In the genomic region with DNA sequence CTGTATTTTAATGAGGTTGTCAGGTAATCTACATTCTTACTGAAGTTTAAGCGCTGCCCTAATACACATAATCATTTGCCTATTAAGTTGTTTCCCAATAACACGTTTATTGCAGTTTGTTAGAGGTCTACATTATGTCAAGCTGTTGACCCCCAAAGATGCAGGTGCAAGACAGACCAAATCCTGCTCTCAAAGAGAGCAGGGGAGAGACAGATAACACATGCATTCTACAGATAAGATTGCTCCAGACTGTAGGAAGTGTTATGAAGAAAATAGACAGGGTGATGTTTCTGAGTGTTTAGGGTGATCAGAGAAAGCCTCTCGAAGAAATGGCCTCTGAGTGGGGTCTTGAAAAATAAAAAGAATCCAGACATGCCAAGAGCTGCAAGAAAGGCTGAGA, we compare ENCODE assay signal across 27 cellular contexts. TPM values are rescaled to one million over a fixed set of nuclear protein-coding genes. Genes with fewer than 3 reads are reported as not detected.
DNase-seq lines count a peak whose midpoint lies in the region; ATAC-seq, FAIRE-seq and TF ChIP-seq lines count a peak whose summit lies in the region.
"Had no signal": no experiment of that assay in that cellular context is flagged by ENCODE, and none has a peak within 500 bp of the region (broad histone marks: within the 10 kb centered on the region; RNA-seq: fewer than 3 reads in every experiment).

No MANE protein-coding gene starts in this region.

- H3K56ac ChIP-seq in IMR-90 (ENCODE audit: extremely low read depth, insufficient read depth, low read length), result no peak overlapping the region

- H3K36me3 Mint-ChIP-seq in glutamatergic neuron (ENCODE audit: unreplicated experiment), result peaks cover 10% of the 10 kb centered on the region
- H3K36me3 Mint-ChIP-seq in neural progenitor cell, result no peaks in the 10 kb centered on the region
- H3K36me3 Mint-ChIP-seq: CD8-positive, alpha-beta T cell had no signal

- TF ChIP-seq CTCF in IMR-90 (conservative IDR thresholded peaks at IDR 0.05; ENCODE audit: low read depth, low read length), result no peak
- TF ChIP-seq CTCF in K562 (IDR thresholded peaks at IDR 0.05 in 2 of 3, conservative IDR thresholded peaks at IDR 0.05 in 1 of 3; ENCODE audit: insufficient read depth in 2 of 3, low read depth in 1 of 3, low read length in 3 of 3), result no peak
- no peak for TF ChIP-seq CTCF in glutamatergic neuron (IDR thresholded peaks at IDR 0.05; ENCODE audit: partially characterized antibody, unreplicated experiment)
- TF ChIP-seq CTCF in neural progenitor cell (IDR thresholded peaks at IDR 0.05), result no peak

- DNase-seq in IMR-90, result no peak
- no peak for DNase-seq in K562 (ENCODE audit: extremely low read depth in 1 of 4, low spot score in 3 of 4)
- no peak for DNase-seq in glutamatergic neuron
- DNase-seq in neural progenitor cell (ENCODE audit: low spot score), result no peak
- DNase-seq in NCI-H524 treated with DMSO at 0.1 percent for 48 hours (lab: John Stamatoyannopoulos, UW), result no peak
- DNase-seq in DMS114 treated with DMSO at 0.1 percent for 48 hours (lab: John Stamatoyannopoulos, UW; ENCODE audit: unreplicated experiment), result no peak
- DNase-seq in stimulated activated CD4-positive, alpha-beta T cell treated with anti-CD3 and anti-CD28 coated beads, Interleukin-15, amount 100 ng/mL, for 24 hours, result no peak
- DNase-seq: AML-193; Caco-2; Calu3; CD4-positive, alpha-beta T cell; CD8-positive, alpha-beta T cell; DMS153; DMS53; DMS79; DND-41; EL; GDM1 had no signal

- H3K27me3 Mint-ChIP-seq in glutamatergic neuron (ENCODE audit: unreplicated experiment) (no peaks in the 10 kb centered on the region), neural progenitor cell (ENCODE audit: insufficient read depth, low read depth) (no peaks in the 10 kb centered on the region)
- H3K27me3 Mint-ChIP-seq: CD4-positive, alpha-beta T cell had no signal

- H3F3A ChIP-seq in neural progenitor cell (ENCODE audit: low read depth), result no peaks in the 10 kb centered on the region

- H2AK5ac ChIP-seq in IMR-90 (ENCODE audit: low read depth, low read length), result no peak overlapping the region

- H2BK20ac ChIP-seq in IMR-90 (ENCODE audit: low read depth, low read length), result no peak overlapping the region

- H3K4me3 Mint-ChIP-seq in glutamatergic neuron (ENCODE audit: unreplicated experiment), result no peak overlapping the region
- no peak overlapping the region for H3K4me3 Mint-ChIP-seq in neural progenitor cell
- H3K4me3 Mint-ChIP-seq: B cell; CD4-positive, alpha-beta T cell; CD8-positive, alpha-beta T cell had no signal

- no peak overlapping the region for H3K18ac ChIP-seq in IMR-90 (ENCODE audit: low read depth, low read length)

- H2BK120ac ChIP-seq in IMR-90 (ENCODE audit: low read depth, low read length), result no peak overlapping the region

- no peak for ATAC-seq in IMR-90 (ENCODE audit: low read depth)
- ATAC-seq in K562, result no peak
- ATAC-seq: A549; CD8-positive, alpha-beta T cell; GM12878 had no signal

- dilution Hi-C loops in IMR-90 (cut with HindIII; ENCODE audit: low sequenced_read_pairs, unreplicated experiment), result no loop called here

- H3K14ac ChIP-seq in IMR-90 (replicated peaks; ENCODE audit: low read depth, low read length), result no peak overlapping the region

- POLR2A ChIA-PET in IMR-90 (lab: Charles Lee; ENCODE audit: unreplicated experiment), result no interaction called here
- POLR2A ChIA-PET in K562 (lab: Yijun Ruan, JAX), result interaction anchor here (0.8 to 1.1 kb wide), 2 partner anchors 10 to 61 kb away, joined by 3 to 4 read pairs; no protein-coding TSS in a partner anchor

- H3K4me1 ChIP-seq in IMR-90 (ENCODE audit: control insufficient read depth, insufficient read depth, low read length), result peaks cover 2% of the 10 kb centered on the region; the same call in 1 of the 2 replicates
- H3K4me1 ChIP-seq in K562 (replicated peaks in 1 of 2; ENCODE audit: control insufficient read depth in 2 of 2, insufficient read depth in 2 of 2, low read length in 2 of 2), result no peaks in the 10 kb centered on the region
- H3K4me1 ChIP-seq in neural progenitor cell, result peaks cover 4% of the 10 kb centered on the region
- H3K4me1 ChIP-seq: BLaER1 treated with 17β-estradiol and CSF1 and Interleukin-3, amounts not matched to agents 10 nM and 100 nM; Caco-2 had no signal

- peaks cover 2% of the 10 kb centered on the region for H3K9me1 ChIP-seq in IMR-90 (ENCODE audit: insufficient read depth, low read length)
- no peaks in the 10 kb centered on the region for H3K9me1 ChIP-seq in K562 (ENCODE audit: control insufficient read depth, insufficient read depth, low read length)

- H3K4me3 ChIP-seq in IMR-90 (ENCODE audit: insufficient read depth, low read depth, low read length), result no peak overlapping the region
- H3K4me3 ChIP-seq in K562, result no peak overlapping the region
- H3K4me3 ChIP-seq in neural progenitor cell, result no peak overlapping the region
- H3K4me3 ChIP-seq: A549; BLaER1 treated with 17β-estradiol and CSF1 and Interleukin-3, amounts not matched to agents 10 nM and 100 nM; GM12878 had no signal

- H2AFZ ChIP-seq in IMR-90 (replicated peaks; ENCODE audit: low read length, poor library complexity) (no peak overlapping the region), K562 (ENCODE audit: low read depth, low read length) (no peak overlapping the region), neural progenitor cell (replicated peaks) (no peak overlapping the region)

- H3K79me2 ChIP-seq in K562 (ENCODE audit: control insufficient read depth, insufficient read depth, low read length) (no peaks in the 10 kb centered on the region), neural progenitor cell (ENCODE audit: low read depth) (no peaks in the 10 kb centered on the region)

- H3K4ac ChIP-seq in IMR-90 (ENCODE audit: low read depth, low read length), result no peak overlapping the region

- no peak overlapping the region for H4K5ac ChIP-seq in IMR-90 (ENCODE audit: low read depth, low read length)

- CTCF ChIA-PET in IMR-90 (lab: Yijun Ruan, JAX), result interaction anchor here (1.3 kb wide), 1 partner anchor 18 kb away, joined by 3 read pairs; no protein-coding TSS in a partner anchor
- CTCF ChIA-PET in K562 (lab: Yijun Ruan, JAX; ENCODE audit: low intra/inter-chr PET ratio), result no interaction called here

- peaks cover 2% of the 10 kb centered on the region; the same call in 1 of the 2 replicates for H3K9me3 ChIP-seq in IMR-90 (ENCODE audit: control insufficient read depth, insufficient read depth, low read length)
- no peaks in the 10 kb centered on the region for H3K9me3 ChIP-seq in K562 (replicated peaks; ENCODE audit: control insufficient read depth, insufficient read depth, low read depth, low read length)
- H3K9me3 ChIP-seq in neural progenitor cell (ENCODE audit: low read depth), result no peaks in the 10 kb centered on the region
- H3K9me3 ChIP-seq: Caco-2 had no signal

- no peak for TF ChIP-seq EP300 in K562 (IDR thresholded peaks at IDR 0.05; ENCODE audit: low read length)

- no peak overlapping the region for H4K91ac ChIP-seq in IMR-90 (ENCODE audit: insufficient read depth, low read depth, low read length)

- TF ChIP-seq POLR2A in IMR-90 (IDR thresholded peaks at IDR 0.05; ENCODE audit: low read depth, low read length) (no peak), K562 (conservative IDR thresholded peaks at IDR 0.05) (no peak)

- no peaks in the 10 kb centered on the region for H4K20me1 ChIP-seq in IMR-90 (ENCODE audit: insufficient read depth, low read length)
- no peaks in the 10 kb centered on the region for H4K20me1 ChIP-seq in K562 (replicated peaks; ENCODE audit: control insufficient read depth, insufficient read depth, low read length)
- no peaks in the 10 kb centered on the region for H4K20me1 ChIP-seq in neural progenitor cell (ENCODE audit: low read depth)
- H4K20me1 ChIP-seq: BLaER1 treated with 17β-estradiol and CSF1 and Interleukin-3, amounts not matched to agents 10 nM and 100 nM had no signal

- 40% methylated on average over 1 of the region's 3 CpGs; no CpG with 5 or more reads in 1 of the 2 experiments for WGBS in IMR-90 (ENCODE audit: extremely low coverage in 2 of 2, insufficient read length in 1 of 2), 2 experiments
- 4% methylated on average over 3 of the region's 3 CpGs for WGBS in K562 (ENCODE audit: insufficient coverage, low coverage, missing lambda C conversion rate)

- H2AK9ac ChIP-seq in IMR-90 (replicated peaks; ENCODE audit: low read depth, low read length, poor library complexity), result no peak overlapping the region

- H3K27ac Mint-ChIP-seq in glutamatergic neuron (ENCODE audit: unreplicated experiment) (peak overlapping the region; percentile 59), neural progenitor cell (peak overlapping the region; percentile 44)
- H3K27ac Mint-ChIP-seq: B cell; CD4-positive, alpha-beta T cell; CD8-positive, alpha-beta T cell had no signal

- intact Hi-C loops in IMR-90 (cut with micrococcal nuclease) (no loop called here), K562 (cut with micrococcal nuclease) (no loop called here)

- H3K79me1 ChIP-seq in IMR-90 (ENCODE audit: low read depth in 1 of 2, low read length in 2 of 2), result no peaks in the 10 kb centered on the region

- no peak overlapping the region for H2BK15ac ChIP-seq in IMR-90 (ENCODE audit: low read depth, low read length)

- H3K36me3 ChIP-seq in IMR-90 (ENCODE audit: control insufficient read depth, insufficient read depth, low read length) (no peaks in the 10 kb centered on the region), K562 (ENCODE audit: control insufficient read depth, insufficient read depth, low read length) (no peaks in the 10 kb centered on the region), neural progenitor cell (no peaks in the 10 kb centered on the region)

- TF ChIP-seq RAD21 in IMR-90 (IDR thresholded peaks at IDR 0.05; ENCODE audit: low read length) (no peak), K562 (CRISPR knock-in tag; conservative IDR thresholded peaks at IDR 0.05 in 1 of 2, IDR thresholded peaks at IDR 0.05 in 1 of 2) (no peak)

- peaks cover 4% of the 10 kb centered on the region for H3K9me3 Mint-ChIP-seq in glutamatergic neuron (ENCODE audit: unreplicated experiment)
- H3K9me3 Mint-ChIP-seq in neural progenitor cell, result peaks cover 2% of the 10 kb centered on the region

- H4K8ac ChIP-seq in IMR-90 (ENCODE audit: low read depth in 2 of 2, low read length in 2 of 2), result no peak overlapping the region

- H3K9ac ChIP-seq in IMR-90 (ENCODE audit: low read depth, low read length) (no peak overlapping the region), K562 (ENCODE audit: insufficient read depth in 1 of 2, low read depth in 2 of 2, low read length in 2 of 2) (no peak overlapping the region), neural progenitor cell (no peak overlapping the region)
- H3K9ac ChIP-seq: BLaER1 treated with 17β-estradiol and CSF1 and Interleukin-3, amounts not matched to agents 10 nM and 100 nM had no signal

- H3K4me1 Mint-ChIP-seq in glutamatergic neuron (ENCODE audit: low read depth, unreplicated experiment) (peaks cover 10% of the 10 kb centered on the region), neural progenitor cell (peaks cover 13% of the 10 kb centered on the region)
- H3K4me1 Mint-ChIP-seq: B cell had no signal

- in situ Hi-C loops in IMR-90 (cut with MboI; ENCODE audit: low sequenced_read_pairs), result loop anchor here (25.0 kb wide), 1 partner anchor 518 kb away; no protein-coding TSS in a partner anchor
- in situ Hi-C loops in K562 (cut with MboI), result no loop called here

- H3K4me2 ChIP-seq in IMR-90 (ENCODE audit: low read depth, low read length) (no peak overlapping the region), K562 (ENCODE audit: insufficient read depth, low read length) (no peak overlapping the region), neural progenitor cell (no peak overlapping the region)
- H3K4me2 ChIP-seq: BLaER1 treated with 17β-estradiol and CSF1 and Interleukin-3, amounts not matched to agents 10 nM and 100 nM had no signal

- BruUV-seq in IMR-90 (replicated peaks; lab: Mats Ljungman, UMichigan) (no TSS peak), K562 (replicated peaks; lab: Mats Ljungman, UMichigan) (no TSS peak)

- H2BK5ac ChIP-seq in IMR-90 (ENCODE audit: low read depth, low read length, poor library complexity, severe bottlenecking), result no peak overlapping the region

- no peaks in the 10 kb centered on the region for H3K27me3 ChIP-seq in IMR-90 (ENCODE audit: control insufficient read depth, insufficient read depth, low read length)
- peaks cover 0 to 5% of the 10 kb centered on the region in 2 experiments; a peak in 2 of 5 replicates for H3K27me3 ChIP-seq in K562 (ENCODE audit: control insufficient read depth in 2 of 2, insufficient read depth in 2 of 2, low read length in 2 of 2)
- no peaks in the 10 kb centered on the region for H3K27me3 ChIP-seq in neural progenitor cell
- H3K27me3 ChIP-seq: BLaER1 treated with 17β-estradiol and CSF1 and Interleukin-3, amounts not matched to agents 10 nM and 100 nM had no signal

- no peak overlapping the region for H3K27ac ChIP-seq in IMR-90 (ENCODE audit: insufficient read depth, low read length)
- no peak overlapping the region for H3K27ac ChIP-seq in K562 (ENCODE audit: extremely low read depth, low read depth, low read length)
- no peak overlapping the region for H3K27ac ChIP-seq in neural progenitor cell
- H3K27ac ChIP-seq: 22Rv1; BLaER1 treated with 17β-estradiol and CSF1 and Interleukin-3, amounts not matched to agents 10 nM and 100 nM; C4-2B had no signal

- peak overlapping the region; percentile 27; the same call in 1 of the 2 replicates for H3K23ac ChIP-seq in IMR-90 (ENCODE audit: low read depth, low read length)

- no peak for FAIRE-seq in K562 (lab: Jason Lieb, UNC)
- FAIRE-seq: A549, D721Med, GM12878, GM12892, GM18507 had no signal

RNA-seq across cellular contexts. Expression of gene OXTR, which starts 24.8 kb away (rescaled TPM):
- total RNA-seq in IMR-90 (2012; rRNA removed), result 56.1 and 76.9 TPM in 2 replicates
- polyA plus RNA-seq in IMR-90 (2012; rRNA removed), result 42.8 and 50.0 TPM in 2 replicates
- 15.7 and 51.4 TPM in 2 replicates for polyA plus RNA-seq in IMR-90 (2012; cell fraction: cytosol; rRNA removed)
- polyA plus RNA-seq in IMR-90 (2012; cell fraction: nucleus; rRNA removed; ENCODE audit: low replicate concordance), result 15.6 and 29.9 TPM in 2 replicates
- total RNA-seq in K562 (2011; cell fraction: chromatin; rRNA removed; ENCODE audit: low replicate concordance), result 1.3 and 1.4 TPM in 2 replicates
- 0.50 and 0.79 TPM in 2 replicates for total RNA-seq in K562 (2011; cell fraction: nucleolus; rRNA removed)
- 0.53 and 0.73 TPM in 2 replicates for total RNA-seq in K562 (2011; cell fraction: nucleoplasm; rRNA removed)
- 0.68 and 1.4 TPM in 2 replicates for total RNA-seq in K562 (2014; rRNA removed)
- 0.80 and 0.83 TPM in 2 replicates for total RNA-seq in K562 (2014; rRNA removed; fragmentation: Illumina TruSeq; extraction: Trizol)
- 1.1 and 1.4 TPM in 2 replicates for total RNA-seq in K562 (2015; rRNA removed; fragmentation: Illumina TruSeq; extraction: Trizol)
- total RNA-seq in K562 (2021), result 1.2 and 1.5 TPM in 2 replicates
- 0.38 and 0.57 TPM in 2 replicates for polyA plus RNA-seq in K562 (2011; rRNA removed)
- polyA plus RNA-seq in K562 (2011; cell fraction: cytosol; rRNA removed), result 0.24 and 0.42 TPM in 2 replicates
- 1.7 and 2.2 TPM in 2 replicates for polyA plus RNA-seq in K562 (2011; cell fraction: nucleus; rRNA removed)
- polyA plus RNA-seq in K562 (2012), result 0.71 and 0.78 TPM in 2 replicates
- 0.57 and 1.1 TPM in 2 replicates for polyA plus RNA-seq in K562 (2014; fragmentation: Illumina TruSeq; extraction: Trizol)
- under 1 TPM; 0.14 to 0.22 TPM for polyA plus RNA-seq in K562 (2014; fragmentation: Nextera tagmentation; extraction: Ambion mirVana)
- polyA plus RNA-seq in K562 (2014; rRNA removed), result 1.0 and 1.3 TPM in 2 replicates
- 0.28 and 0.48 TPM in 2 replicates for polyA minus RNA-seq in K562 (2011; rRNA and poly(A)+ RNA removed)
- 0.48 and 0.64 TPM in 2 replicates for polyA minus RNA-seq in K562 (2011; cell fraction: cytosol; rRNA and poly(A)+ RNA removed)
- 1.3 and 1.4 TPM in 2 replicates for polyA minus RNA-seq in K562 (2011; cell fraction: nucleus; rRNA and poly(A)+ RNA removed)
- total RNA-seq in glutamatergic neuron (ENCODE audit: unreplicated experiment), result 4.0 TPM
- total RNA-seq in neural progenitor cell (ENCODE audit: low replicate concordance), result 2.0 and 3.9 TPM in 2 replicates

Comparison
In these comparisons a context has a peak if more than half of its experiments do, and no peak if none do; other contexts are left out.
1. RNA of gene OXTR, which starts 24.8 kb away (total RNA-seq): 56.1 to 76.9 TPM in IMR-90; 4.0 TPM in glutamatergic neuron (single experiment), 2.0 to 3.9 TPM in neural progenitor cell and 0.50 to 1.5 TPM in K562; every median in the first group is over 10 times any median in the second.